In genomic region chr5:156473271-156473935, GRCh38 we compare ENCODE assay signal across 13 cellular contexts.
DNase-seq lines count a peak whose midpoint lies in the region; ATAC-seq and TF ChIP-seq lines count a peak whose summit lies in the region.
"Had no signal": no experiment of that assay in that cellular context is flagged by ENCODE, and none has a peak within 500 bp of the region (broad histone marks: within the 10 kb centered on the region; RNA-seq: fewer than 3 reads in every experiment).

No MANE protein-coding gene starts in this region.

- H3K9me3 Mint-ChIP-seq in glutamatergic neuron (ENCODE audit: unreplicated experiment) = peaks cover 6% of the 10 kb centered on the region
- H3K9me3 Mint-ChIP-seq: activated naive CD8-positive, alpha-beta T cell treated with anti-CD3 and anti-CD28 coated beads, Interleukin-2, amount 10 ng/mL, durations not matched to agents 7 days and 5 days; stimulated activated effector memory CD8-positive, alpha-beta T cell treated with anti-CD3 and anti-CD28 coated beads, Interleukin-12 subunit alpha, Interleukin-12 subunit beta, amount 100 ng/mL, for 72 hours had no signal

- no peak overlapping the region for H3K4me3 Mint-ChIP-seq in glutamatergic neuron (ENCODE audit: unreplicated experiment)
- H3K4me3 Mint-ChIP-seq: activated naive CD8-positive, alpha-beta T cell treated with anti-CD3 and anti-CD28 coated beads, Interleukin-2, amount 10 ng/mL, durations not matched to agents 7 days and 5 days; stimulated activated effector memory CD8-positive, alpha-beta T cell treated with anti-CD3 and anti-CD28 coated beads, Interleukin-12 subunit alpha, Interleukin-12 subunit beta, amount 100 ng/mL, for 72 hours had no signal

- peak overlapping the region; percentile 96 for H3K27ac Mint-ChIP-seq in glutamatergic neuron (ENCODE audit: unreplicated experiment)
- H3K27ac Mint-ChIP-seq: activated naive CD8-positive, alpha-beta T cell treated with anti-CD3 and anti-CD28 coated beads, Interleukin-2, amount 10 ng/mL, durations not matched to agents 7 days and 5 days; stimulated activated effector memory CD8-positive, alpha-beta T cell treated with anti-CD3 and anti-CD28 coated beads, Interleukin-12 subunit alpha, Interleukin-12 subunit beta, amount 100 ng/mL, for 72 hours had no signal

- no peak for ATAC-seq in GM18517 (IDR thresholded peaks at IDR 0.05; ENCODE audit: unreplicated experiment)
- ATAC-seq: stimulated activated effector memory CD8-positive, alpha-beta T cell treated with anti-CD3 and anti-CD28 coated beads, Interleukin-12 subunit alpha, Interleukin-12 subunit beta, amount 100 ng/mL, for 72 hours had no signal

- H2AFZ ChIP-seq in ACC112 (ENCODE audit: low read length, unreplicated experiment) = no peak overlapping the region

- H3K27me3 ChIP-seq in ACC112 (ENCODE audit: insufficient read depth, low read length) = no peaks in the 10 kb centered on the region
- H3K27me3 ChIP-seq in adipocyte (replicated peaks; ENCODE audit: control insufficient read depth, insufficient read depth, low read length) = no peaks in the 10 kb centered on the region
- H3K27me3 ChIP-seq in tibial artery = no peaks in the 10 kb centered on the region
- H3K27me3 ChIP-seq: pancreas had no signal

- intact Hi-C loops in tibial artery (cut with DNase I; ENCODE audit: low total_unique reads) = no loop called here

- peaks cover 4% of the 10 kb centered on the region for H3K27me3 Mint-ChIP-seq in glutamatergic neuron (ENCODE audit: unreplicated experiment)
- H3K27me3 Mint-ChIP-seq: activated naive CD8-positive, alpha-beta T cell treated with anti-CD3 and anti-CD28 coated beads, Interleukin-2, amount 10 ng/mL, durations not matched to agents 7 days and 5 days had no signal

- peaks cover 31% of the 10 kb centered on the region for H3K4me1 ChIP-seq in ACC112 (ENCODE audit: control insufficient read depth, insufficient read depth, low read length, unreplicated experiment)
- H3K4me1 ChIP-seq in adipocyte (ENCODE audit: control insufficient read depth, insufficient read depth, low read length) = peaks cover 55% of the 10 kb centered on the region
- H3K4me1 ChIP-seq in tibial artery = peaks cover 0 to 49% (median 27%) of the 10 kb centered on the region in 4 donors
- H3K4me1 ChIP-seq: pancreas had no signal

- DNase-seq in LHCN-M2 (ENCODE audit: low read depth) (peak; percentile 67), adipocyte (ENCODE audit: low read depth) (peak; percentile 78), glutamatergic neuron (no peak), SW480 (ENCODE audit: low spot score) (no peak), GM19240 (ENCODE audit: insufficient read length, low spot score) (no peak), tibial artery (no peak)
- DNase-seq: activated naive CD8-positive, alpha-beta T cell treated with anti-CD3 and anti-CD28 coated beads, Interleukin-2, amount 10 ng/mL, durations not matched to agents 7 days and 5 days; pancreas; stimulated activated CD4-positive, alpha-beta T cell treated with anti-CD3 and anti-CD28 coated beads, Interleukin-1b, Interleukin-23, amount 100 ng/mL, for 48 hours had no signal

- TF ChIP-seq CTCF in glutamatergic neuron (IDR thresholded peaks at IDR 0.05; ENCODE audit: partially characterized antibody, unreplicated experiment) (no peak), tibial artery (IDR thresholded peaks at IDR 0.05) (no peak)

- H3K4me3 ChIP-seq in ACC112 (ENCODE audit: low read depth, low read length) = peak overlapping the region; percentile 2; the same call in 1 of the 2 replicates
- H3K4me3 ChIP-seq in adipocyte (ENCODE audit: low read length) = no peak overlapping the region
- H3K4me3 ChIP-seq in tibial artery = no peak overlapping the region
- H3K4me3 ChIP-seq: lung, pancreas had no signal

- no peak overlapping the region for H3K9ac ChIP-seq in adipocyte (ENCODE audit: low read length)

- no peaks in the 10 kb centered on the region for H3K36me3 ChIP-seq in ACC112 (ENCODE audit: insufficient read depth, low read length)
- H3K36me3 ChIP-seq in adipocyte (ENCODE audit: control insufficient read depth, insufficient read depth, low read length, severe bottlenecking) = no peaks in the 10 kb centered on the region
- no peaks in the 10 kb centered on the region for H3K36me3 ChIP-seq in tibial artery
- H3K36me3 ChIP-seq: pancreas had no signal

- H3K79me2 ChIP-seq in ACC112 (ENCODE audit: control insufficient read depth, insufficient read depth, low read length, unreplicated experiment) = no peaks in the 10 kb centered on the region

- H3K36me3 Mint-ChIP-seq in glutamatergic neuron (ENCODE audit: unreplicated experiment) = no peaks in the 10 kb centered on the region
- H3K36me3 Mint-ChIP-seq: activated naive CD8-positive, alpha-beta T cell treated with anti-CD3 and anti-CD28 coated beads, Interleukin-2, amount 10 ng/mL, durations not matched to agents 7 days and 5 days; stimulated activated effector memory CD8-positive, alpha-beta T cell treated with anti-CD3 and anti-CD28 coated beads, Interleukin-12 subunit alpha, Interleukin-12 subunit beta, amount 100 ng/mL, for 72 hours had no signal

- peaks cover 45% of the 10 kb centered on the region for H3K4me1 Mint-ChIP-seq in glutamatergic neuron (ENCODE audit: low read depth, unreplicated experiment)
- H3K4me1 Mint-ChIP-seq: activated naive CD8-positive, alpha-beta T cell treated with anti-CD3 and anti-CD28 coated beads, Interleukin-2, amount 10 ng/mL, durations not matched to agents 7 days and 5 days; stimulated activated effector memory CD8-positive, alpha-beta T cell treated with anti-CD3 and anti-CD28 coated beads, Interleukin-12 subunit alpha, Interleukin-12 subunit beta, amount 100 ng/mL, for 72 hours had no signal

- H3K27ac ChIP-seq in ACC112 (ENCODE audit: low read depth, low read length) = peak overlapping the region; percentile 73
- H3K27ac ChIP-seq in tibial artery = peak overlapping the region in 1 of 2 donors; percentile 62
- H3K27ac ChIP-seq: pancreas had no signal

- H3K9me3 ChIP-seq in adipocyte (ENCODE audit: control insufficient read depth, low read length) = no peaks in the 10 kb centered on the region
- no peaks in the 10 kb centered on the region for H3K9me3 ChIP-seq in tibial artery
- H3K9me3 ChIP-seq: pancreas had no signal

Comparison
In these comparisons a context has a peak if more than half of its experiments do, and no peak if none do; other contexts are left out.
1. DNase-seq: peak in LHCN-M2 (single experiment) and adipocyte (single experiment); none in glutamatergic neuron (single experiment), SW480 (single experiment), GM19240 (single experiment) and tibial artery (0 of 2).